In the genomic region with DNA sequence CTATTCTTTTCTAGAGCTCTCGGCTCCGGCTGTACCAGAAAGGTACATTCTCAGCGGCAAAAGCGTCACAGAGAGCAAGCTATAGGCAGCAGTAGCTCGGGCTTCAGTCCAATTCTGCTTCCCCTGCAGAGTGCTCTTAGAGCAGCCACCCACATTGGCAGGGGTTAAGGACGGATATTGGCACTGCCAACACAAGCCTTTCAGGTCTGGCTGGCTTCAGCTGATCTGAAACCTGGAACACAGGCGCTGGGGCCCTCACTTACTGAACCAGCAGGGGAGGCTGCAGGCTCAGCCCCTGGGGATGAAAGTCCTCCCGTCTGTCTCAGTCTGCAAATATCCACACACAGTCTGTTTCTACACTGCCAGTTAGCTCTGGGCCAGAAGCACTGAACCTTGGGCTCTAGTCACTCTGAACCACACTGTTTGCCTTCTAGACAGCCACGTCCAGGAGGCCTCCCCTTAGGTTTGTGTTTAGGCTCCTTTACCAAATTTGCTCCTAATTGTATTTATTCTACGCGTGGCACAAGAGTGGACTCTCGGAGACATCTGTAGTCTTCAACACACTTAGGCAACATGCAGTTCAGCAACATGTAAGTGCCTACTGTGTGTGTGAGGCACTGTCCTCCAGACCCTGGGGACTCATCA, we compare ENCODE assay signal across 1 cellular context.
TF ChIP-seq lines count a peak whose summit lies in the region.

No MANE protein-coding gene starts in this region.

TF ChIP-seq in HCT116, 20 proteins besides CTCF, POLR2A, EP300 and RAD21 (continued from another document):
- TF ChIP-seq POLR2AphosphoS5 (IDR thresholded peaks at IDR 0.05; ENCODE audit: low read depth, low read length) (no peak), SIN3A (IDR thresholded peaks at IDR 0.05; ENCODE audit: low read depth) (no peak), JUND (IDR thresholded peaks at IDR 0.05) (no peak), EGR1 (IDR thresholded peaks at IDR 0.05; ENCODE audit: low read depth) (no peak), EZH2phosphoT487 (IDR thresholded peaks at IDR 0.05; ENCODE audit: borderline replicate concordance) (no peak)
